12 cellular contexts compared by ENCODE assay signal in genomic region chr10:101778151-101778780, GRCh38. TPM values are rescaled to one million over a fixed set of nuclear protein-coding genes. Genes with fewer than 3 reads are reported as not detected.
A peak's percentile ranks its signal among the peaks of the same experiment; 100 is the strongest.
DNase-seq lines count a peak whose midpoint lies in the region; ATAC-seq and TF ChIP-seq lines count a peak whose summit lies in the region.
"Had no signal": no experiment of that assay in that cellular context is flagged by ENCODE, and none has a peak within 500 bp of the region (broad histone marks: within the 10 kb centered on the region; RNA-seq: fewer than 3 reads in every experiment).

No MANE protein-coding gene starts in this region.

- no peak overlapping the region for H3K27ac ChIP-seq in left ventricle myocardium inferior (replicated peaks)
- H3K27ac ChIP-seq in upper lobe of right lung = no peak overlapping the region
- H3K27ac ChIP-seq: brain microvascular endothelial cell had no signal

- H3K27ac Mint-ChIP-seq in activated T-helper 17 cell treated with anti-CD3 and anti-CD28 coated beads, Interleukin-2, amount 50 U/mL, for 72 hours = no peak overlapping the region
- no peak overlapping the region for H3K27ac Mint-ChIP-seq in memory B cell

- peaks cover 65% of the 10 kb centered on the region for H3K27me3 ChIP-seq in left ventricle myocardium inferior (ENCODE audit: low read depth)
- peaks cover 48% of the 10 kb centered on the region for H3K27me3 ChIP-seq in upper lobe of right lung

- H3K4me3 ChIP-seq in left ventricle myocardium inferior = peak overlapping the region; percentile 64
- H3K4me3 ChIP-seq in upper lobe of right lung = no peak overlapping the region
- H3K4me3 ChIP-seq: lung had no signal

- peak overlapping the region; percentile 98 for H3K4me3 Mint-ChIP-seq in activated T-helper 17 cell treated with anti-CD3 and anti-CD28 coated beads, Interleukin-2, amount 50 U/mL, for 72 hours
- peak overlapping the region; percentile 86 for H3K4me3 Mint-ChIP-seq in memory B cell

- intact Hi-C loops in left ventricle myocardium inferior (cut with micrococcal nuclease) = no loop called here
- intact Hi-C loops in Right ventricle myocardium superior (cut with DNase I) = no loop called here
- intact Hi-C loops in upper lobe of right lung (cut with DNase I) = no loop called here
- intact Hi-C loops in left colon (cut with DNase I, micrococcal nuclease) = loop anchor here in 1 of 2 donors (10.0 kb wide), 1 partner anchor 563 kb away; no protein-coding TSS in a partner anchor

- peaks cover 38% of the 10 kb centered on the region for H3K27me3 Mint-ChIP-seq in activated T-helper 17 cell treated with anti-CD3 and anti-CD28 coated beads, Interleukin-2, amount 50 U/mL, for 72 hours
- peaks cover 28% of the 10 kb centered on the region for H3K27me3 Mint-ChIP-seq in memory B cell

- no peak for ATAC-seq in Right ventricle myocardium superior (ENCODE audit: poor library complexity)
- ATAC-seq in activated T-helper 17 cell treated with anti-CD3 and anti-CD28 coated beads, Interleukin-2, amount 50 U/mL, for 72 hours (replicated peaks) = no peak
- no peak for ATAC-seq in memory B cell (ENCODE audit: low read depth)
- no peak for ATAC-seq in upper lobe of right lung
- no peak for ATAC-seq in left colon

- TF ChIP-seq CTCF in left ventricle myocardium inferior (IDR thresholded peaks at IDR 0.05; ENCODE audit: borderline replicate concordance) (no peak), upper lobe of right lung (IDR thresholded peaks at IDR 0.05) (no peak)

- H3K4me1 ChIP-seq in left ventricle myocardium inferior (peaks cover 62% of the 10 kb centered on the region), upper lobe of right lung (peaks cover 36% of the 10 kb centered on the region)

- no peaks in the 10 kb centered on the region for H3K9me3 Mint-ChIP-seq in activated T-helper 17 cell treated with anti-CD3 and anti-CD28 coated beads, Interleukin-2, amount 50 U/mL, for 72 hours
- no peaks in the 10 kb centered on the region for H3K9me3 Mint-ChIP-seq in memory B cell

- peaks cover 26% of the 10 kb centered on the region for H3K4me1 Mint-ChIP-seq in activated T-helper 17 cell treated with anti-CD3 and anti-CD28 coated beads, Interleukin-2, amount 50 U/mL, for 72 hours
- H3K4me1 Mint-ChIP-seq in memory B cell = peaks cover 39% of the 10 kb centered on the region

- no peak for DNase-seq in left ventricle myocardium inferior
- no peak for DNase-seq in Right ventricle myocardium superior
- no peak for DNase-seq in memory B cell (ENCODE audit: low spot score in 2 of 2)
- DNase-seq in upper lobe of right lung = peak; percentile 52
- DNase-seq in foreskin melanocyte = no peak
- DNase-seq in DMS53 treated with DMSO at 0.1 percent for 48 hours (lab: John Stamatoyannopoulos, UW; ENCODE audit: unreplicated experiment) = no peak
- no peak for DNase-seq in left colon
- DNase-seq: brain microvascular endothelial cell, NCI-H1105 had no signal

- peaks cover 60% of the 10 kb centered on the region for H3K36me3 Mint-ChIP-seq in activated T-helper 17 cell treated with anti-CD3 and anti-CD28 coated beads, Interleukin-2, amount 50 U/mL, for 72 hours (ENCODE audit: low read depth)
- no peaks in the 10 kb centered on the region for H3K36me3 Mint-ChIP-seq in memory B cell

- H3K36me3 ChIP-seq in left ventricle myocardium inferior = no peaks in the 10 kb centered on the region
- H3K36me3 ChIP-seq in upper lobe of right lung = no peaks in the 10 kb centered on the region
- H3K36me3 ChIP-seq: brain microvascular endothelial cell had no signal

- H3K9me3 ChIP-seq in left ventricle myocardium inferior (replicated peaks) (no peaks in the 10 kb centered on the region), upper lobe of right lung (no peaks in the 10 kb centered on the region)

RNA-seq across cellular contexts. Expression of gene FGF8, which starts 2.4 kb away (rescaled TPM):
- total RNA-seq in left ventricle myocardium inferior (not detected), Right ventricle myocardium superior (not detected), upper lobe of right lung (1.2 TPM), left colon (not detected)
- not detected for total RNA-seq in activated T-helper 17 cell treated with anti-CD3 and anti-CD28 coated beads, Interleukin-2, amount 50 U/mL, for 72 hours
- total RNA-seq: fibroblast of lung, lung had no signal

RNA-seq across cellular contexts. Expression of gene NPM3, which starts 5.0 kb away (rescaled TPM):
- total RNA-seq in left ventricle myocardium inferior = 7.9 TPM
- total RNA-seq in Right ventricle myocardium superior = 5.8 TPM
- 100 to 1,000 TPM in 1 of 2 donors, 10 to 100 TPM in 1; 72.6 to 162 TPM for total RNA-seq in activated T-helper 17 cell treated with anti-CD3 and anti-CD28 coated beads, Interleukin-2, amount 50 U/mL, for 72 hours
- 18.0 TPM for total RNA-seq in upper lobe of right lung
- total RNA-seq in left colon = 10 to 100 TPM; 17.9 to 22.1 TPM

RNA-seq across cellular contexts. Expression of gene OGA, which starts 40.0 kb away (rescaled TPM):
- total RNA-seq in left ventricle myocardium inferior (96.3 TPM), Right ventricle myocardium superior (84.4 TPM), upper lobe of right lung (91.6 TPM), left colon (10 to 100 TPM; 81.9 to 83.3 TPM)
- total RNA-seq in activated T-helper 17 cell treated with anti-CD3 and anti-CD28 coated beads, Interleukin-2, amount 50 U/mL, for 72 hours = 100 to 1,000 TPM; 119 to 291 TPM
